8 cellular contexts compared by ENCODE assay signal in genomic region chr10:124106241-124106905, GRCh38.
DNase-seq lines count a peak whose midpoint lies in the region; ATAC-seq and TF ChIP-seq lines count a peak whose summit lies in the region.

No MANE protein-coding gene starts in this region.

- TF ChIP-seq CTCF in astrocyte of the cerebellum (IDR thresholded peaks at IDR 0.05; ENCODE audit: low read depth, low read length, missing control alignments), result no peak

- DNase-seq in SIG-M5 treated with dmso at 0.1 percent for 504 hours (lab: John Stamatoyannopoulos, UW; ENCODE audit: unreplicated experiment), result peak; percentile 28
- no peak for DNase-seq in SIG-M5 (lab: John Stamatoyannopoulos, UW)
- DNase-seq in astrocyte of the cerebellum (ENCODE audit: low read depth), result peak; percentile 92
- DNase-seq in medulla oblongata (ENCODE audit: extremely low spot score), result peak; percentile 21
- no peak for DNase-seq in OCI-M2 (lab: John Stamatoyannopoulos, UW; ENCODE audit: unreplicated experiment)
- DNase-seq in NCI-H446 (lab: John Stamatoyannopoulos, UW), result no peak
- no peak for DNase-seq in stimulated activated CD4-positive, alpha-beta T cell treated with anti-CD3 and anti-CD28 coated beads, Interleukin-4, amount 100 ng/mL, for 4 hours

- H3K4me3 ChIP-seq in astrocyte of the cerebellum (ENCODE audit: low read depth, low read length), result no peak overlapping the region

- peak; percentile 93 for ATAC-seq in HG03095 (IDR thresholded peaks at IDR 0.05; ENCODE audit: unreplicated experiment)

- in situ Hi-C loops in astrocyte of the cerebellum (cut with HindIII; ENCODE audit: low sequenced_read_pairs), result no loop called here

Comparison
In these comparisons a context has a peak if more than half of its experiments do, and no peak if none do; other contexts are left out.
1. DNase-seq: peak in SIG-M5 treated with dmso at 0.1 percent for 504 hours (single experiment), astrocyte of the cerebellum (single experiment) and medulla oblongata (single experiment); none in SIG-M5 (single experiment), OCI-M2 (single experiment), NCI-H446 (0 of 2) and stimulated activated CD4-positive, alpha-beta T cell treated with anti-CD3 and anti-CD28 coated beads, Interleukin-4, amount 100 ng/mL, for 4 hours (0 of 2).